In genomic region chr1:113396102-113396501, GRCh38 we compare ENCODE assay signal across 29 cellular contexts.
"Had no signal": no experiment of that assay in that cellular context is flagged by ENCODE, and none has a peak within 500 bp of the region (broad histone marks: within the 10 kb centered on the region; RNA-seq: fewer than 3 reads in every experiment).

No MANE protein-coding gene starts in this region.

- ATAC-seq: activated CD4-positive, CD25-positive, alpha-beta regulatory T cell treated with anti-CD3 and anti-CD28 coated beads, Interleukin-2, amount 50 U/mL, for 24 hours; heart right ventricle; right lobe of liver; stimulated activated memory B cell treated with anti-CD40 and anti-IgM and Interleukin-4, amounts not matched to agents 10 μg/mL and 1 μg/mL and 100 μg/mL, for 72 hours; stimulated activated naive CD8-positive, alpha-beta T cell treated with anti-CD3 and anti-CD28 coated beads, Interleukin-15, amount 100 ng/mL, for 72 hours had no signal

- H3K27ac ChIP-seq: foreskin keratinocyte, heart right ventricle, left ventricle myocardium inferior, neutrophil, ovary, skin epidermis, uterus, WERI-Rb-1 had no signal

- H3K36me3 Mint-ChIP-seq: activated CD4-positive, alpha-beta memory T cell treated with anti-CD3 and anti-CD28 coated beads for 36 hours; naive B cell; stimulated activated memory B cell treated with anti-CD40 and anti-IgM and Interleukin-4, amounts not matched to agents 10 μg/mL and 1 μg/mL and 100 μg/mL, for 72 hours; type B pancreatic cell had no signal

- H3K4me3 ChIP-seq: heart right ventricle, left ventricle myocardium inferior, ovary, right lobe of liver, skin epidermis, uterus had no signal

- H3K4me3 Mint-ChIP-seq: activated CD4-positive, alpha-beta memory T cell treated with anti-CD3 and anti-CD28 coated beads for 36 hours; activated T-cell treated with anti-CD3 and anti-CD28 coated beads, Interleukin-2, amount 50 U/mL, for 24 hours; dendritic cell treated with granulocyte-macrophage colony-stimulating factor and Interleukin-4, amounts not matched to agents 40 ng/mL and 50 ng/mL, for 4 days; endodermal cell; naive B cell; nephron progenitor cell; stimulated activated memory B cell treated with anti-CD40 and anti-IgM and Interleukin-4, amounts not matched to agents 10 μg/mL and 1 μg/mL and 100 μg/mL, for 72 hours; stimulated activated naive CD8-positive, alpha-beta T cell treated with anti-CD3 and anti-CD28 coated beads, Interleukin-15, amount 100 ng/mL, for 72 hours; type B pancreatic cell had no signal

- DNase-seq: activated CD4-positive, alpha-beta memory T cell treated with anti-CD3 and anti-CD28 coated beads for 36 hours; activated CD4-positive, alpha-beta T cell treated with anti-CD3 and anti-CD28 coated beads for 48 hours; activated CD8-positive, alpha-beta memory T cell treated with anti-CD3 and anti-CD28 coated beads, Interleukin-2, amount 50 U/mL, for 48 hours; activated gamma-delta T cell treated with Interleukin-2 at 50 U/mL for 16 hours; activated naive CD4-positive, alpha-beta T cell treated with anti-CD3 and anti-CD28 coated beads, Interleukin-2, amount 50 U/mL, for 16 hours; activated T-cell treated with anti-CD3 and anti-CD28 coated beads, Interleukin-2, amount 50 U/mL, for 24 hours; central memory CD4-positive, alpha-beta T cell; endodermal cell; heart right ventricle; left ventricle myocardium inferior; naive B cell; nephron progenitor cell; ovary; right lobe of liver; stimulated activated CD4-positive, alpha-beta T cell treated with anti-CD3 and anti-CD28 coated beads, Interleukin-4, amount 100 ng/mL, for 4 hours; stimulated activated CD8-positive, alpha-beta memory T cell treated with anti-CD3 and anti-CD28 coated beads, Interleukin-4, amount 100 ng/mL, for 48 hours; stimulated activated naive CD8-positive, alpha-beta T cell treated with anti-CD3 and anti-CD28 coated beads, Interleukin-15, amount 100 ng/mL, for 72 hours; substantia nigra; T-helper 9 cell; uterus; WERI-Rb-1 had no signal

- H3K27me3 Mint-ChIP-seq: activated CD4-positive, alpha-beta memory T cell treated with anti-CD3 and anti-CD28 coated beads for 36 hours; progenitor cell of endocrine pancreas; type B pancreatic cell had no signal

- H3K9me3 ChIP-seq: heart right ventricle, left ventricle myocardium inferior, neutrophil, ovary, right lobe of liver, uterus had no signal

- H3K9me3 Mint-ChIP-seq: activated CD4-positive, alpha-beta memory T cell treated with anti-CD3 and anti-CD28 coated beads for 36 hours; activated T-cell treated with anti-CD3 and anti-CD28 coated beads, Interleukin-2, amount 50 U/mL, for 24 hours; dendritic cell treated with granulocyte-macrophage colony-stimulating factor and Interleukin-4, amounts not matched to agents 40 ng/mL and 50 ng/mL, for 4 days; endodermal cell; naive B cell; nephron progenitor cell; stimulated activated memory B cell treated with anti-CD40 and anti-IgM and Interleukin-4, amounts not matched to agents 10 μg/mL and 1 μg/mL and 100 μg/mL, for 72 hours; stimulated activated naive CD8-positive, alpha-beta T cell treated with anti-CD3 and anti-CD28 coated beads, Interleukin-15, amount 100 ng/mL, for 72 hours; type B pancreatic cell had no signal

- H3K27me3 ChIP-seq: foreskin keratinocyte, ovary, right lobe of liver, uterus had no signal

- H3K36me3 ChIP-seq: heart right ventricle, left ventricle myocardium inferior, neutrophil, ovary, right lobe of liver, uterus, WERI-Rb-1 had no signal

- H3K27ac Mint-ChIP-seq: activated CD4-positive, alpha-beta memory T cell treated with anti-CD3 and anti-CD28 coated beads for 36 hours; activated T-cell treated with anti-CD3 and anti-CD28 coated beads, Interleukin-2, amount 50 U/mL, for 24 hours; dendritic cell treated with granulocyte-macrophage colony-stimulating factor and Interleukin-4, amounts not matched to agents 40 ng/mL and 50 ng/mL, for 4 days; nephron progenitor cell; progenitor cell of endocrine pancreas; stimulated activated memory B cell treated with anti-CD40 and anti-IgM and Interleukin-4, amounts not matched to agents 10 μg/mL and 1 μg/mL and 100 μg/mL, for 72 hours; stimulated activated naive CD8-positive, alpha-beta T cell treated with anti-CD3 and anti-CD28 coated beads, Interleukin-15, amount 100 ng/mL, for 72 hours; type B pancreatic cell had no signal
